In genomic region chr2:182779323-182779722, GRCh38 we compare ENCODE assay signal across 9 cellular contexts.
"Had no signal": no experiment of that assay in that cellular context is flagged by ENCODE, and none has a peak within 500 bp of the region (broad histone marks: within the 10 kb centered on the region; RNA-seq: fewer than 3 reads in every experiment).

No MANE protein-coding gene starts in this region.

- H3K27ac Mint-ChIP-seq: GM23338, HFFc6, IgD-negative memory B cell had no signal

- H3K4me2 ChIP-seq: GM23338 had no signal

- H3K4me3 Mint-ChIP-seq: GM23338, HFFc6, IgD-negative memory B cell had no signal

- H3K9me3 ChIP-seq: HAP-1 had no signal

- H3K27me3 Mint-ChIP-seq: IgD-negative memory B cell had no signal

- H3K4me3 ChIP-seq: GM23338, HAP-1 had no signal

- FAIRE-seq: H1 had no signal

- H3K9me3 Mint-ChIP-seq: GM23338, HFFc6 had no signal

- ATAC-seq: GM23338, HCT116 had no signal

- DNase-seq: H7, HFFc6, KG1 had no signal

- H3K4me1 ChIP-seq: HAP-1 had no signal

- H3K4me1 Mint-ChIP-seq: IgD-negative memory B cell had no signal

- H3K27ac ChIP-seq: HL-60 had no signal
